35 cellular contexts compared by ENCODE assay signal in the genomic region with DNA sequence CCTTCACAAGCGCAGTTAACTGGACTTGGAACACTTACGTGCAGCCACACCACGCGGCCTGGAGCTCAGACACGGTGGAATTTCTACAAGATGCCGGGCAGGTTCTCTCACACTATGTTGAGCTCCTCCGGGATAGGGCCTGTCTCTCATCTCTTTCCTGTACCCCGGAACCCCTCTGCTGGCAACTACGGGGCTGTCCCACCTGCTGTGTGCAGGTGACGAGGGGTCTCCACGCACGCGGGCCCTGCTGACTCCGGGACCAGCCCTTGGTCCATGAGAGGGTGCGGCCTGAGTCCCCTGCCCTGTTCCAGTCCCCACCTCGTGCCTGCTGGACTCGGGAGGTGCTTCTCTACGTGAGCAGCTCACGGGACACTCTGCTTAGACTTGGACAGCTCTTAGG. TPM values are rescaled to one million over a fixed set of nuclear protein-coding genes. Genes with fewer than 3 reads are reported as not detected.
"Had no signal": no experiment of that assay in that cellular context is flagged by ENCODE, and none has a peak within 500 bp of the region (broad histone marks: within the 10 kb centered on the region; RNA-seq: fewer than 3 reads in every experiment).

No MANE protein-coding gene starts in this region.

- H3K4me3 ChIP-seq: breast epithelium, colonic mucosa, esophagus squamous epithelium, neural progenitor cell, right lobe of liver, skin epidermis, upper lobe of left lung had no signal

- H3K4me1 ChIP-seq: breast epithelium, colonic mucosa, esophagus squamous epithelium, neural progenitor cell, right lobe of liver, upper lobe of left lung had no signal

- DNase-seq: activated CD4-positive, alpha-beta T cell treated with anti-CD3 and anti-CD28 coated beads for 36 hours; activated CD4-positive, CD25-positive, alpha-beta regulatory T cell; activated CD8-positive, alpha-beta memory T cell treated with anti-CD3 and anti-CD28 coated beads, Interleukin-2, amount 10 ng/mL, durations not matched to agents 7 days and 5 days; activated CD8-positive, alpha-beta T cell treated with anti-CD3 and anti-CD28 coated beads, Interleukin-2, amount 10 ng/mL, durations not matched to agents 7 days and 5 days; activated effector memory CD4-positive, alpha-beta T cell treated with Interleukin-2 at 50 U/mL for 16 hours; activated naive CD4-positive, alpha-beta T cell treated with Interleukin-2 at 50 U/mL for 16 hours; activated naive CD8-positive, alpha-beta T cell treated with anti-CD3 and anti-CD28 coated beads, Interleukin-2, amount 10 ng/mL, durations not matched to agents 7 days and 5 days; amniotic stem cell; colonic mucosa; effector CD8-positive, alpha-beta T cell; esophagus squamous epithelium; foreskin melanocyte; mesenchymal stem cell; natural killer cell; stimulated activated CD4-positive, alpha-beta T cell treated with anti-CD3 and anti-CD28 coated beads, Interleukin-1b, Interleukin-23, amount 100 ng/mL, for 48 hours; stimulated activated CD4-positive, alpha-beta T cell treated with anti-CD3 and anti-CD28 coated beads, Interleukin-4, amount 100 ng/mL, for 4 hours; stimulated activated CD8-positive, alpha-beta memory T cell treated with anti-CD3 and anti-CD28 coated beads, Interleukin-4, amount 100 ng/mL, for 48 hours; stimulated activated naive CD8-positive, alpha-beta T cell treated with anti-CD3 and anti-CD28 coated beads, Interleukin-15, amount 100 ng/mL, for 72 hours; substantia nigra; T-helper 1 cell; upper lobe of left lung had no signal

- H3K36me3 Mint-ChIP-seq: activated CD8-positive, alpha-beta memory T cell treated with anti-CD3 and anti-CD28 coated beads, Interleukin-2, amount 10 ng/mL, durations not matched to agents 7 days and 5 days; activated naive CD8-positive, alpha-beta T cell treated with anti-CD3 and anti-CD28 coated beads, Interleukin-2, amount 10 ng/mL, durations not matched to agents 7 days and 5 days; natural killer cell; neural progenitor cell; stimulated activated memory B cell treated with anti-CD40 and anti-IgM and Interleukin-4, amounts not matched to agents 10 μg/mL and 1 μg/mL and 100 μg/mL, for 72 hours had no signal

- H3K36me3 ChIP-seq: breast epithelium, colonic mucosa, esophagus squamous epithelium, neural progenitor cell, right lobe of liver, upper lobe of left lung had no signal

- H3K27me3 ChIP-seq: colonic mucosa, neural progenitor cell, right lobe of liver, upper lobe of left lung had no signal

- H3K9me3 Mint-ChIP-seq: activated naive CD8-positive, alpha-beta T cell treated with anti-CD3 and anti-CD28 coated beads, Interleukin-2, amount 10 ng/mL, durations not matched to agents 7 days and 5 days; central memory CD8-positive, alpha-beta T cell; natural killer cell; neural progenitor cell; stimulated activated memory B cell treated with anti-CD40 and anti-IgM and Interleukin-4, amounts not matched to agents 10 μg/mL and 1 μg/mL and 100 μg/mL, for 72 hours; stimulated activated naive CD8-positive, alpha-beta T cell treated with anti-CD3 and anti-CD28 coated beads, Interleukin-15, amount 100 ng/mL, for 72 hours; T-helper 2 cell treated with Interferon-gamma antibody and Interleukin-4, amounts not matched to agents 5 μg/mL and 100 μg/mL, for 36 hours had no signal

- H3K27me3 Mint-ChIP-seq: activated CD8-positive, alpha-beta memory T cell treated with anti-CD3 and anti-CD28 coated beads, Interleukin-2, amount 10 ng/mL, durations not matched to agents 7 days and 5 days had no signal

- H3K4me1 Mint-ChIP-seq: activated CD4-positive, alpha-beta T cell treated with anti-CD3 and anti-CD28 coated beads for 36 hours; activated CD8-positive, alpha-beta memory T cell treated with anti-CD3 and anti-CD28 coated beads, Interleukin-2, amount 10 ng/mL, durations not matched to agents 7 days and 5 days; activated naive CD8-positive, alpha-beta T cell treated with anti-CD3 and anti-CD28 coated beads, Interleukin-2, amount 10 ng/mL, durations not matched to agents 7 days and 5 days; natural killer cell; stimulated activated memory B cell treated with anti-CD40 and anti-IgM and Interleukin-4, amounts not matched to agents 10 μg/mL and 1 μg/mL and 100 μg/mL, for 72 hours; stimulated activated naive CD8-positive, alpha-beta T cell treated with anti-CD3 and anti-CD28 coated beads, Interleukin-15, amount 100 ng/mL, for 72 hours had no signal

- H3K9me3 ChIP-seq: colonic mucosa, esophagus squamous epithelium, right lobe of liver, upper lobe of left lung had no signal

- FAIRE-seq: endometrium, islet of Langerhans had no signal

- H3K4me3 Mint-ChIP-seq: activated CD4-positive, alpha-beta T cell treated with anti-CD3 and anti-CD28 coated beads for 36 hours; activated CD8-positive, alpha-beta memory T cell treated with anti-CD3 and anti-CD28 coated beads, Interleukin-2, amount 10 ng/mL, durations not matched to agents 7 days and 5 days; activated CD8-positive, alpha-beta T cell treated with anti-CD3 and anti-CD28 coated beads, Interleukin-2, amount 10 ng/mL, durations not matched to agents 7 days and 5 days; activated naive CD8-positive, alpha-beta T cell treated with anti-CD3 and anti-CD28 coated beads, Interleukin-2, amount 10 ng/mL, durations not matched to agents 7 days and 5 days; central memory CD8-positive, alpha-beta T cell; natural killer cell; neural progenitor cell; stimulated activated memory B cell treated with anti-CD40 and anti-IgM and Interleukin-4, amounts not matched to agents 10 μg/mL and 1 μg/mL and 100 μg/mL, for 72 hours; stimulated activated naive CD8-positive, alpha-beta T cell treated with anti-CD3 and anti-CD28 coated beads, Interleukin-15, amount 100 ng/mL, for 72 hours; T-helper 2 cell treated with Interferon-gamma antibody and Interleukin-4, amounts not matched to agents 5 μg/mL and 100 μg/mL, for 36 hours had no signal

- ATAC-seq: activated CD4-positive, alpha-beta T cell treated with anti-CD3 and anti-CD28 coated beads for 36 hours; activated CD8-positive, alpha-beta memory T cell treated with anti-CD3 and anti-CD28 coated beads, Interleukin-2, amount 10 ng/mL, durations not matched to agents 7 days and 5 days; activated CD8-positive, alpha-beta T cell treated with anti-CD3 and anti-CD28 coated beads, Interleukin-2, amount 10 ng/mL, durations not matched to agents 7 days and 5 days; natural killer cell; right lobe of liver; stimulated activated memory B cell treated with anti-CD40 and anti-IgM and Interleukin-4, amounts not matched to agents 10 μg/mL and 1 μg/mL and 100 μg/mL, for 72 hours; stimulated activated naive CD8-positive, alpha-beta T cell treated with anti-CD3 and anti-CD28 coated beads, Interleukin-15, amount 100 ng/mL, for 72 hours had no signal

- H3K27ac ChIP-seq: breast epithelium, colonic mucosa, epithelial cell of prostate, esophagus squamous epithelium, neural progenitor cell, right lobe of liver, skin epidermis, upper lobe of left lung had no signal

- H2AFZ ChIP-seq: neural progenitor cell had no signal

- H3K27ac Mint-ChIP-seq: activated CD4-positive, alpha-beta T cell treated with anti-CD3 and anti-CD28 coated beads for 36 hours; activated CD8-positive, alpha-beta memory T cell treated with anti-CD3 and anti-CD28 coated beads, Interleukin-2, amount 10 ng/mL, durations not matched to agents 7 days and 5 days; activated CD8-positive, alpha-beta T cell treated with anti-CD3 and anti-CD28 coated beads, Interleukin-2, amount 10 ng/mL, durations not matched to agents 7 days and 5 days; activated naive CD8-positive, alpha-beta T cell treated with anti-CD3 and anti-CD28 coated beads, Interleukin-2, amount 10 ng/mL, durations not matched to agents 7 days and 5 days; natural killer cell; neural progenitor cell; stimulated activated memory B cell treated with anti-CD40 and anti-IgM and Interleukin-4, amounts not matched to agents 10 μg/mL and 1 μg/mL and 100 μg/mL, for 72 hours; T-helper 2 cell treated with Interferon-gamma antibody and Interleukin-4, amounts not matched to agents 5 μg/mL and 100 μg/mL, for 36 hours had no signal

- H3K4me2 ChIP-seq: neural progenitor cell had no signal

RNA-seq across cellular contexts. Expression of a gene that starts 40.1 kb away (rescaled TPM):
- total RNA-seq: activated CD4-positive, alpha-beta T cell treated with anti-CD3 and anti-CD28 coated beads for 36 hours; activated CD8-positive, alpha-beta T cell treated with anti-CD3 and anti-CD28 coated beads, Interleukin-2, amount 10 ng/mL, durations not matched to agents 7 days and 5 days; colonic mucosa; dermis microvascular lymphatic vessel endothelial cell; glomerular endothelial cell; lower leg skin; mononuclear cell; natural killer cell; right lobe of liver had no signal
